8 cellular contexts compared by ENCODE assay signal in the genomic region with DNA sequence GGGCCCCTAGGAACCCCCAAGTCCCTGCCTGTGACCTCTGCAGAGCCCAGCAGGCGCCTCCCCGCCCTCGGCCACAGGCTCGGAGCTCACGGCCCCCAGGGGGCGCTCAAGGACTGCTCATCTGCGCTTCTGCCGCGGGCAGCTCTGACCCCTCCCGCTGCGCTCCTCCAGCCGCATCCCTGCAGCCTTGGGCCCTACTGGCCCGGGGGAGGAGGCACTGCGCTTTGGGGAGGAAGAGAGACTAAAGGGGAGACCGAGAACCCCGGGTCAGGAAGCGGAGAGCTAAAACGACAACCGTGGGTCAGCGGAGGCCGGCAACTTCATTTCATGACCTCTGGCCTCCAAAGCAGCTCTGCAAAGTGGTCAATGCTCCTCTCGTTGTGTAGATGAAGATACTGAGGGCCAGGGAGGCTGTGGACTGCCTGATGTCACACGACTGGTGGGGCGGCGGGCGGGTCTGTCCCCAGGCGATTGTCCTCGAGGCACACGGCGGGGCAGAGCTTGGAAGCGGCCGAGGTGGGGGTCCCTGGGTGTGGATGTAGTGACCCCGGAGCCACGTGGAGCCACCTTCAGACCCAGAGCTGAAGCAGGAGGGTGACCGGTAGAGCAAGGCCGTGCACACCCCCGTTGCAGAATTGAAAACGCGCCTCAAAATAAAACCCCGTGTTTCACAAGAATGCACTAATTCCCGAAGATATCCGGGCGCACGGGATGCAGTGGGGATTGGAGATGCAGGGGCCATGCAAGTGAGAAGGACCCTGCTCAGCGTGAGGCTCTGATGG. TPM values are rescaled to one million over a fixed set of nuclear protein-coding genes. Genes with fewer than 3 reads are reported as not detected.
DNase-seq lines count a peak whose midpoint lies in the region; ATAC-seq lines count a peak whose summit lies in the region.

No MANE protein-coding gene starts in this region.

- peak; percentile 88 for ATAC-seq in stimulated activated naive CD8-positive, alpha-beta T cell treated with anti-CD3 and anti-CD28 coated beads, Interleukin-15, amount 100 ng/mL, for 72 hours

- peaks cover 3% of the 10 kb centered on the region for H3K79me1 ChIP-seq in neuronal stem cell (ENCODE audit: low read depth, low read length)

- H3K9me3 ChIP-seq in SJSA1 (replicated peaks) = no peaks in the 10 kb centered on the region
- no peaks in the 10 kb centered on the region for H3K9me3 ChIP-seq in neuronal stem cell (replicated peaks in 1 of 2; ENCODE audit: control insufficient read depth in 2 of 2, insufficient read depth in 1 of 2, low read depth in 1 of 2, low read length in 2 of 2)

- H4K91ac ChIP-seq in neuronal stem cell (ENCODE audit: low read depth, low read length, poor library complexity) = peak overlapping the region; percentile 75

- H3K36me3 ChIP-seq in SJSA1 = no peaks in the 10 kb centered on the region
- no peaks in the 10 kb centered on the region for H3K36me3 ChIP-seq in neuronal stem cell (replicated peaks in 1 of 2; ENCODE audit: control insufficient read depth in 2 of 2, insufficient read depth in 2 of 2, low read length in 2 of 2)

- H2AFZ ChIP-seq in neuronal stem cell (ENCODE audit: low read length) = peak overlapping the region; percentile 96

- no peaks in the 10 kb centered on the region for H3K9me3 Mint-ChIP-seq in stimulated activated naive CD8-positive, alpha-beta T cell treated with anti-CD3 and anti-CD28 coated beads, Interleukin-15, amount 100 ng/mL, for 72 hours

- peak; percentile 20 to 36 for DNase-seq in SHP77 (lab: John Stamatoyannopoulos, UW)
- no peak for DNase-seq in SHP77 treated with DMSO at 0.1 percent for 48 hours (lab: John Stamatoyannopoulos, UW)
- peak; percentile 72 for DNase-seq in LHCN-M2 (ENCODE audit: low read depth)
- peak; percentile 50 to 72 for DNase-seq in SJSA1 (ENCODE audit: low read depth in 1 of 2, low spot score in 2 of 2)
- DNase-seq in activated gamma-delta T cell treated with anti-CD3 and anti-CD28 coated beads, Interleukin-2, amount 50 U/mL, for 16 hours (ENCODE audit: low read depth) = peak; percentile 67
- peak; percentile 84 for DNase-seq in globus pallidus (ENCODE audit: low spot score)
- peak; percentile 84 for DNase-seq in neuronal stem cell (ENCODE audit: low spot score)
- peak; percentile 81 to 84 for DNase-seq in stimulated activated naive CD8-positive, alpha-beta T cell treated with anti-CD3 and anti-CD28 coated beads, Interleukin-15, amount 100 ng/mL, for 72 hours

- peak overlapping the region; percentile 97 for H3K4ac ChIP-seq in neuronal stem cell (ENCODE audit: low read length)

- H3K9ac ChIP-seq in neuronal stem cell (ENCODE audit: low read depth, low read length, poor library complexity) = peak overlapping the region; percentile 15

- peak overlapping the region; percentile 95 for H2BK15ac ChIP-seq in neuronal stem cell (ENCODE audit: low read length)

- H3K4me1 ChIP-seq in SJSA1 (replicated peaks) = peaks cover 9% of the 10 kb centered on the region
- H3K4me1 ChIP-seq in neuronal stem cell (ENCODE audit: control insufficient read depth in 2 of 2, insufficient read depth in 1 of 2, low read depth in 1 of 2, low read length in 2 of 2) = peaks cover 0 to 14% of the 10 kb centered on the region in 2 donors

- peak overlapping the region in 1 of 2 donors; percentile 81 for H3K4me3 Mint-ChIP-seq in stimulated activated naive CD8-positive, alpha-beta T cell treated with anti-CD3 and anti-CD28 coated beads, Interleukin-15, amount 100 ng/mL, for 72 hours

- H3K4me2 ChIP-seq in neuronal stem cell (ENCODE audit: insufficient read depth, low read length, poor library complexity, severe bottlenecking) = peak overlapping the region; percentile 65

- H3K14ac ChIP-seq in neuronal stem cell (ENCODE audit: low read length) = no peak overlapping the region

- H3K27me3 Mint-ChIP-seq in stimulated activated naive CD8-positive, alpha-beta T cell treated with anti-CD3 and anti-CD28 coated beads, Interleukin-15, amount 100 ng/mL, for 72 hours = peaks cover 48% of the 10 kb centered on the region

- H3K27me3 ChIP-seq in SJSA1 (replicated peaks) (no peaks in the 10 kb centered on the region; the same call in 1 of the 2 replicates), neuronal stem cell (ENCODE audit: control insufficient read depth in 3 of 3, insufficient read depth in 3 of 3, low read depth in 1 of 3, low read length in 3 of 3) (peaks cover 0 to 39% (median 0%) of the 10 kb centered on the region in 3 experiments)

- no CpG with 5 or more reads among the region's 45 CpGs for WGBS in neuronal stem cell (ENCODE audit: extremely low coverage in 2 of 2, insufficient read length in 2 of 2, insufficient replicate concordance in 1 of 2), 2 donors

- H3K4me3 ChIP-seq in SJSA1 = no peak overlapping the region
- H3K4me3 ChIP-seq in neuronal stem cell (ENCODE audit: low read length in 2 of 2) = peak overlapping the region in 1 of 2 donors; percentile 51

- peak overlapping the region; percentile 99 for H3K18ac ChIP-seq in neuronal stem cell (ENCODE audit: low read length)

- H4K8ac ChIP-seq in neuronal stem cell (ENCODE audit: low read depth, low read length) = peak overlapping the region; percentile 99

- H2AK5ac ChIP-seq in neuronal stem cell (ENCODE audit: low read depth, low read length) = peak overlapping the region; percentile 97

- H2BK5ac ChIP-seq in neuronal stem cell (ENCODE audit: low read length) = peak overlapping the region; percentile 70

- H2BK12ac ChIP-seq in neuronal stem cell (ENCODE audit: low read length) = peak overlapping the region; percentile 24

- H3K27ac ChIP-seq in SJSA1 = no peak overlapping the region
- H3K27ac ChIP-seq in neuronal stem cell (replicated peaks; ENCODE audit: low read length) = no peak overlapping the region

- peak overlapping the region; percentile 94 for H3K23ac ChIP-seq in neuronal stem cell (ENCODE audit: low read depth, low read length, poor library complexity)

- H2BK120ac ChIP-seq in neuronal stem cell (ENCODE audit: low read depth, low read length) = peak overlapping the region; percentile 100

- H3K27ac Mint-ChIP-seq in stimulated activated naive CD8-positive, alpha-beta T cell treated with anti-CD3 and anti-CD28 coated beads, Interleukin-15, amount 100 ng/mL, for 72 hours = no peak overlapping the region

- peaks cover 21% of the 10 kb centered on the region for H3K4me1 Mint-ChIP-seq in stimulated activated naive CD8-positive, alpha-beta T cell treated with anti-CD3 and anti-CD28 coated beads, Interleukin-15, amount 100 ng/mL, for 72 hours

RNA-seq across cellular contexts. Expression of gene KRTAP5-6, which starts 2.7 kb away (rescaled TPM):
- not detected in 2 replicates for total RNA-seq in LHCN-M2 (2014; rRNA removed)
- polyA plus RNA-seq in LHCN-M2 (2012) = not detected
- not detected in 2 replicates for total RNA-seq in SJSA1 (2014; rRNA removed; shearing (Covaris generic))
- polyA plus RNA-seq in neuronal stem cell (2013, experiment 1 of 2) = not detected
- not detected for polyA plus RNA-seq in neuronal stem cell (2013, experiment 2 of 2)

RNA-seq across cellular contexts. Expression of gene IFITM10, which starts 56.1 kb away (rescaled TPM):
- total RNA-seq in LHCN-M2 (2014; rRNA removed) = 12.6 and 20.1 TPM in 2 replicates
- 12.5 TPM for polyA plus RNA-seq in LHCN-M2 (2012)
- 0.05 TPM in 1 of 2 replicates, not detected in the other for total RNA-seq in SJSA1 (2014; rRNA removed; shearing (Covaris generic))
- polyA plus RNA-seq in neuronal stem cell (2013, experiment 1 of 2) = 0.40 TPM
- polyA plus RNA-seq in neuronal stem cell (2013, experiment 2 of 2) = 0.39 TPM

Comparison
In these comparisons a context has a peak if more than half of its experiments do, and no peak if none do; other contexts are left out.
1. RNA of gene IFITM10, which starts 56.1 kb away (total RNA-seq): 12.6 to 20.1 TPM in LHCN-M2; 0.05 TPM in SJSA1; every median in the first group is over 10 times any median in the second.